ENCODE assay signal across 1 cellular context in genomic region chr19:44644391-44645016, GRCh38.
TF ChIP-seq lines count a peak whose summit lies in the region.

No MANE protein-coding gene starts in this region.

TF ChIP-seq in GM12878, 131 proteins besides CTCF, POLR2A, EP300 and RAD21:
- TF ChIP-seq ZBTB11 (CRISPR knock-in tag; IDR thresholded peaks at IDR 0.05) = no peak
- TF ChIP-seq ZNF207 (IDR thresholded peaks at IDR 0.05; ENCODE audit: borderline replicate concordance) = no peak
- TF ChIP-seq HDAC6 (IDR thresholded peaks at IDR 0.05; ENCODE audit: unreplicated experiment) = no peak
- no peak for TF ChIP-seq HDAC2 (IDR thresholded peaks at IDR 0.05)
- no peak for TF ChIP-seq EGR1 (IDR thresholded peaks at IDR 0.05; ENCODE audit: borderline replicate concordance in 1 of 2, low read depth in 2 of 2, low read length in 2 of 2)
- TF ChIP-seq CEBPB (IDR thresholded peaks at IDR 0.05; ENCODE audit: borderline replicate concordance in 1 of 2, low read depth in 2 of 2, low read length in 2 of 2) = no peak
- no peak for TF ChIP-seq ZNF687 (IDR thresholded peaks at IDR 0.05)
- no peak for TF ChIP-seq RBBP5 (conservative IDR thresholded peaks at IDR 0.05)
- no peak for TF ChIP-seq TCF12 (IDR thresholded peaks at IDR 0.05; ENCODE audit: low read depth, low read length)
- TF ChIP-seq USF2 (IDR thresholded peaks at IDR 0.05; ENCODE audit: borderline replicate concordance, low read depth, low read length) = no peak
- no peak for TF ChIP-seq NFIC (IDR thresholded peaks at IDR 0.05; ENCODE audit: low read depth, low read length)
